ENCODE assay signal across 8 cellular contexts in genomic region chr16:24041834-24042631, GRCh38.
A peak's percentile ranks its signal among the peaks of the same experiment; 100 is the strongest.
DNase-seq lines count a peak whose midpoint lies in the region; ATAC-seq, FAIRE-seq and TF ChIP-seq lines count a peak whose summit lies in the region.

No MANE protein-coding gene starts in this region.

- TF ChIP-seq RAD21 in H1 (IDR thresholded peaks at IDR 0.05 in 1 of 2, conservative IDR thresholded peaks at IDR 0.05 in 1 of 2; ENCODE audit: low read depth in 2 of 2, low read length in 2 of 2) = peak; percentile 89 to 90

- TF ChIP-seq CTCF in H1 (IDR thresholded peaks at IDR 0.05; ENCODE audit: control extremely low read depth in 1 of 3, insufficient read depth in 1 of 3, low read depth in 1 of 3, low read length in 3 of 3) = peak; percentile 73 to 83 (median 75)

- no peaks in the 10 kb centered on the region for H3K79me2 ChIP-seq in H1 (ENCODE audit: control insufficient read depth in 1 of 2, insufficient read depth in 2 of 2, low read length in 2 of 2)

- no peak overlapping the region for H2BK12ac ChIP-seq in H1 (ENCODE audit: low read depth, low read length)

- H4K5ac ChIP-seq in H1 (ENCODE audit: insufficient read length, low read depth, low read length) = no peak overlapping the region

- no peak overlapping the region for H3K14ac ChIP-seq in H1 (ENCODE audit: insufficient read length)

- no peaks in the 10 kb centered on the region for H4K20me1 ChIP-seq in H1 (replicated peaks in 1 of 2; ENCODE audit: control insufficient read depth in 1 of 2, insufficient read depth in 2 of 2, low read length in 2 of 2)

- no peaks in the 10 kb centered on the region for H3K79me1 ChIP-seq in H1 (ENCODE audit: low read depth, low read length)

- H3K9ac ChIP-seq in H1 (replicated peaks in 1 of 4; ENCODE audit: extremely low read depth in 1 of 4, low read depth in 3 of 4, low read length in 3 of 4) = no peak overlapping the region

- no peak for TF ChIP-seq POLR2A in H1 (IDR thresholded peaks at IDR 0.05; ENCODE audit: control extremely low read depth in 1 of 2, low read depth in 2 of 2, low read length in 2 of 2)

- H4K8ac ChIP-seq in H1 (ENCODE audit: extremely low read depth, insufficient read depth, low read length) = no peak overlapping the region

- no peak overlapping the region for H3K4ac ChIP-seq in H1 (replicated peaks; ENCODE audit: insufficient read length, low read depth, low read length)

- H3K27ac Mint-ChIP-seq in activated CD4-positive, alpha-beta memory T cell treated with anti-CD3 and anti-CD28 coated beads for 36 hours = no peak overlapping the region

- peak; percentile 87 for DNase-seq in GM03348 (ENCODE audit: low spot score)
- DNase-seq in NCI-H748 treated with DMSO at 0.1 percent for 48 hours (lab: John Stamatoyannopoulos, UW) = peak; percentile 10
- DNase-seq in activated CD4-positive, alpha-beta memory T cell treated with anti-CD3 and anti-CD28 coated beads for 36 hours = peak; percentile 90
- peak; percentile 36 to 88 for DNase-seq in H1 (ENCODE audit: low read depth in 1 of 2, low spot score in 2 of 2)
- DNase-seq in middle frontal gyrus (ENCODE audit: extremely low spot score, low spot score) = peak; percentile 43
- peak; percentile 60 to 61 for DNase-seq in stimulated activated CD8-positive, alpha-beta memory T cell treated with anti-CD3 and anti-CD28 coated beads, Interleukin-4, amount 100 ng/mL, for 4 hours (ENCODE audit: low read depth in 2 of 2, low spot score in 1 of 2)

- no peaks in the 10 kb centered on the region for H3K23me2 ChIP-seq in H1 (ENCODE audit: low read depth, low read length)

- no peak overlapping the region for H3K4me3 Mint-ChIP-seq in activated CD4-positive, alpha-beta memory T cell treated with anti-CD3 and anti-CD28 coated beads for 36 hours

- H3K4me1 ChIP-seq in H1 (replicated peaks in 1 of 4; ENCODE audit: control insufficient read depth in 3 of 4, insufficient read depth in 4 of 4, low read length in 3 of 4) = peaks cover 0 to 12% (median 6%) of the 10 kb centered on the region in 4 experiments; a peak in 5 of 7 replicates

- no peak overlapping the region for H4K91ac ChIP-seq in H1 (replicated peaks; ENCODE audit: insufficient read length, low read length)

- H3K9me3 Mint-ChIP-seq in activated CD4-positive, alpha-beta memory T cell treated with anti-CD3 and anti-CD28 coated beads for 36 hours = no peaks in the 10 kb centered on the region

- peaks cover 8% of the 10 kb centered on the region for H3K4me1 Mint-ChIP-seq in activated CD4-positive, alpha-beta memory T cell treated with anti-CD3 and anti-CD28 coated beads for 36 hours (ENCODE audit: low read depth)

- H3K27ac ChIP-seq in H1 (ENCODE audit: low read depth, low read length) = no peak overlapping the region

- H3K4me3 ChIP-seq in H1 (ENCODE audit: extremely low read depth in 1 of 4, insufficient read depth in 2 of 4, low read depth in 3 of 4, low read length in 4 of 4) = no peak overlapping the region

- TF ChIP-seq EP300 in H1 (IDR thresholded peaks at IDR 0.05; ENCODE audit: borderline replicate concordance in 1 of 2, low read depth in 2 of 2, low read length in 2 of 2) = no peak

- H2BK20ac ChIP-seq in H1 (ENCODE audit: low read length) = no peak overlapping the region

- CTCF ChIA-PET in activated CD4-positive, alpha-beta memory T cell treated with anti-CD3 and anti-CD28 coated beads for 36 hours (lab: Charles Lee) = interaction anchor here (0.6 to 7.4 kb wide), 37 partner anchors 8 to 868 kb away, joined by 3 to 92 read pairs (median 4); partner anchors contain the start of gene CACNG3
- CTCF ChIA-PET in H1 (lab: Charles Lee; ENCODE audit: partially characterized antibody) = interaction anchor here (0.6 to 8.5 kb wide), 35 partner anchors 14 to 475 kb away, joined by 3 to 139 read pairs (median 4); partner anchors contain the start of gene CACNG3

- H2BK15ac ChIP-seq in H1 (ENCODE audit: low read length) = no peak overlapping the region

- H3K27me3 Mint-ChIP-seq in activated CD4-positive, alpha-beta memory T cell treated with anti-CD3 and anti-CD28 coated beads for 36 hours = no peaks in the 10 kb centered on the region

- H2AFZ ChIP-seq in H1 (ENCODE audit: low read length) = no peak overlapping the region

- WGBS in H1 (ENCODE audit: extremely low coverage in 1 of 2, insufficient coverage in 1 of 2, insufficient read length in 1 of 2, insufficient replicate concordance in 2 of 2, low coverage in 1 of 2, low lambda C conversion rate in 2 of 2, missing lambda C conversion rate in 1 of 2), 2 experiments = 43 to 100% methylated on average over 3 to 11 of the region's 11 CpGs

- H2BK120ac ChIP-seq in H1 (replicated peaks; ENCODE audit: low read depth, low read length) = no peak overlapping the region

- no peaks in the 10 kb centered on the region for H3K9me3 ChIP-seq in H1 (ENCODE audit: insufficient read depth in 2 of 2, low read depth in 1 of 2, low read length in 1 of 2)

- no peak overlapping the region for H3K4me2 ChIP-seq in H1 (ENCODE audit: insufficient read depth in 1 of 2, low read depth in 2 of 2, low read length in 2 of 2)

- H3K18ac ChIP-seq in H1 (ENCODE audit: extremely low read depth, low read length) = no peak overlapping the region

- POLR2A ChIA-PET in activated CD4-positive, alpha-beta memory T cell treated with anti-CD3 and anti-CD28 coated beads for 36 hours (lab: Charles Lee) = interaction anchor here (1.1 kb wide), 1 partner anchor 463 kb away, joined by 3 read pairs; no protein-coding TSS in a partner anchor
- POLR2A ChIA-PET in H1 (lab: Charles Lee; ENCODE audit: partially characterized antibody) = no interaction called here

- ATAC-seq in HG03045 (IDR thresholded peaks at IDR 0.05; ENCODE audit: unreplicated experiment) (peak; percentile 62), GM21576 (IDR thresholded peaks at IDR 0.05; ENCODE audit: unreplicated experiment) (no peak)

- H3K27me3 ChIP-seq in H1 (replicated peaks in 1 of 4; ENCODE audit: control insufficient read depth in 3 of 4, extremely low read depth in 1 of 4, insufficient read depth in 3 of 4, low read length in 3 of 4) = no peaks in the 10 kb centered on the region

- H2BK5ac ChIP-seq in H1 (ENCODE audit: low read depth, low read length) = no peak overlapping the region

- peaks cover 5% of the 10 kb centered on the region for H3K36me3 Mint-ChIP-seq in activated CD4-positive, alpha-beta memory T cell treated with anti-CD3 and anti-CD28 coated beads for 36 hours

- intact Hi-C loops in activated CD4-positive, alpha-beta memory T cell treated with anti-CD3 and anti-CD28 coated beads for 36 hours (cut with micrococcal nuclease) = loop anchor here (1.0 kb wide), 3 partner anchors 211 to 462 kb away; no protein-coding TSS in a partner anchor

- H3K23ac ChIP-seq in H1 (ENCODE audit: insufficient read length) = no peak overlapping the region

- peak; percentile 68 for FAIRE-seq in H1 (lab: Jason Lieb, UNC)

- H3K56ac ChIP-seq in H1 (replicated peaks; ENCODE audit: insufficient read length, low read depth, low read length) = no peak overlapping the region

- no peak overlapping the region for H2AK5ac ChIP-seq in H1 (ENCODE audit: low read depth, low read length)

- no peaks in the 10 kb centered on the region for H3K36me3 ChIP-seq in H1 (ENCODE audit: control insufficient read depth in 2 of 4, insufficient read depth in 4 of 4, low read length in 3 of 4)

TF ChIP-seq in H1, 55 proteins besides CTCF, POLR2A, EP300 and RAD21:
- TF ChIP-seq TEAD4 (IDR thresholded peaks at IDR 0.05; ENCODE audit: low read depth, low read length) (no peak), YY1 (IDR thresholded peaks at IDR 0.05; ENCODE audit: low read depth, low read length) (peak; percentile 42; the same call in 1 of the 2 replicates), TAF7 (optimal IDR thresholded peaks at IDR 0.05; ENCODE audit: borderline replicate concordance, low read depth, low read length) (no peak), CREB1 (IDR thresholded peaks at IDR 0.05) (no peak)

Comparison
In these comparisons a context has a peak if more than half of its experiments do, and no peak if none do; other contexts are left out.
1. DNase-seq: peak in every context shown above with its lines; median percentile 90 in activated CD4-positive, alpha-beta memory T cell treated with anti-CD3 and anti-CD28 coated beads for 36 hours; 87 in GM03348; 62 in H1; 60 in stimulated activated CD8-positive, alpha-beta memory T cell treated with anti-CD3 and anti-CD28 coated beads, Interleukin-4, amount 100 ng/mL, for 4 hours; 43 in middle frontal gyrus; 10 in NCI-H748 treated with DMSO at 0.1 percent for 48 hours.